8 cellular contexts compared by ENCODE assay signal in the genomic region with DNA sequence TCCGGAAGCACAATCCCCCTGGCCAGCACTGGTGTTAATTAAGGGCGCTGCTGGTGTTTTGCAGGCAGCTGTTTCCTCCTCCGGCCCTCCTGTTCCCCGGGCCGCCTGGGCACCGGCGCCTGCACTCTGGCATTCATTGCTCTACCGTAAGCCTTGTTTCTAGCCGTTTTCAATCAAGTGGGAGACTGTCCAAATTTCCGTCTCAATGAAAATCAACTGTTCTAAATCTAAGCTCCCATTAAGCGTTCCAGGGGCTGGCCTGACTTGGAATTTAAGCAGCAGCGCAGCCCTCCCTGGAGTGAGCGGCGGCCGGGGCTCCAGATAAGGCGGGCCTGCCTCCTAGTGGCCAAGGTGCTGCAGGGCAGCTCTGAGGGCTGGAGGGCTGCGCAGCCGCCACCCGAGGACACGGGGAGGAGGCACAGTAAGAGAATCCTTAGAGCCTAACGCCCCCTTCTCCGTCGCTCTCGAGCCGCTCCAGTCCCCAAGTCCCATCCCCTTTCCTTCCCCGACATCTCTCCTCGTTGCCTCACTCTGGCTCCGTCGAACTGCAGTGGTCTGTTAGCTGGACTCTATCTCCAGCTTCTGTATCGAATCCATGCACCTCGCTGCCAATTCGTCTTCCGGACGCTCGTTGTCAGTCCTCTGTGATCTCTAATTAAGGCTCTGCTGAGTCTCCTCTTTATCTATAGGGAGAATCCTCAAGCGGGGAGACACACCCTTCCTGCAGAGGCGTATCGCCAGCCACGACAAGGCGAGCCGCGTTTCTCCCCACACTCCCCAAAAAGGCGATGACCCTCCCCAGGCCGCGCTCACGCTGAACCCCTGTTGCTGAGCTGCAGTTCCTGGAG. TPM values are rescaled to one million over a fixed set of nuclear protein-coding genes. Genes with fewer than 3 reads are reported as not detected.
DNase-seq lines count a peak whose midpoint lies in the region; ATAC-seq and TF ChIP-seq lines count a peak whose summit lies in the region.

No MANE protein-coding gene starts in this region.

- H3K4me1 ChIP-seq in OCI-LY1 (ENCODE audit: insufficient read depth, low read length, severe bottlenecking) (peaks cover 14% of the 10 kb centered on the region), esophagus muscularis mucosa (peaks cover 23 to 45% (median 32%) of the 10 kb centered on the region in 4 donors), muscle layer of duodenum (ENCODE audit: control insufficient read depth in 1 of 2, insufficient read depth in 2 of 2, low read length in 2 of 2) (peaks cover 8 to 14% of the 10 kb centered on the region in 2 donors)

- intact Hi-C loops in esophagus muscularis mucosa (cut with DNase I): loop anchor here (2.0 to 5.0 kb wide), 2 partner anchors 130 to 281 kb away; a partner anchor contains a TSS

- ATAC-seq in GM19467 (IDR thresholded peaks at IDR 0.05; ENCODE audit: unreplicated experiment): peak; percentile 98

- H3K4me2 ChIP-seq in OCI-LY1 (ENCODE audit: low read length): peak overlapping the region; percentile 52

- no peak overlapping the region for H2AFZ ChIP-seq in OCI-LY1 (ENCODE audit: low read length)

- H3K4me1 Mint-ChIP-seq in activated T-cell treated with anti-CD3 and anti-CD28 coated beads, Interleukin-2, amount 50 U/mL, for 24 hours (ENCODE audit: low read depth): peaks cover 57% of the 10 kb centered on the region

- peak; percentile 99 for TF ChIP-seq CTCF in OCI-LY1 (IDR thresholded peaks at IDR 0.05; ENCODE audit: low read length)
- TF ChIP-seq CTCF in esophagus muscularis mucosa (IDR thresholded peaks at IDR 0.05): peak; percentile 93 to 100 (median 97)

- no peaks in the 10 kb centered on the region for H3F3A ChIP-seq in OCI-LY1 (ENCODE audit: insufficient read depth, low read length)

- peaks cover 5% of the 10 kb centered on the region for H3K36me3 Mint-ChIP-seq in activated T-cell treated with anti-CD3 and anti-CD28 coated beads, Interleukin-2, amount 50 U/mL, for 24 hours (ENCODE audit: low read depth)

- no peak for TF ChIP-seq POLR2A in esophagus muscularis mucosa (IDR thresholded peaks at IDR 0.05; ENCODE audit: low read depth)

- H3K4me3 Mint-ChIP-seq in activated T-cell treated with anti-CD3 and anti-CD28 coated beads, Interleukin-2, amount 50 U/mL, for 24 hours: peak overlapping the region; percentile 79

- TF ChIP-seq EP300 in esophagus muscularis mucosa (IDR thresholded peaks at IDR 0.05): no peak

- H3K9me3 ChIP-seq in OCI-LY1 (ENCODE audit: low read length): no peaks in the 10 kb centered on the region
- no peaks in the 10 kb centered on the region for H3K9me3 ChIP-seq in esophagus muscularis mucosa
- H3K9me3 ChIP-seq in muscle layer of duodenum (ENCODE audit: control insufficient read depth in 1 of 2, low read length in 2 of 2): no peaks in the 10 kb centered on the region

- H3K79me2 ChIP-seq in OCI-LY1 (ENCODE audit: insufficient read depth, low read length): no peaks in the 10 kb centered on the region

- no peaks in the 10 kb centered on the region for H3K9me3 Mint-ChIP-seq in activated T-cell treated with anti-CD3 and anti-CD28 coated beads, Interleukin-2, amount 50 U/mL, for 24 hours

- H3K9me2 ChIP-seq in OCI-LY1 (ENCODE audit: low read depth, low read length): no peaks in the 10 kb centered on the region

- H3K36me3 ChIP-seq in OCI-LY1 (ENCODE audit: insufficient read depth, low read length): no peaks in the 10 kb centered on the region
- no peaks in the 10 kb centered on the region for H3K36me3 ChIP-seq in esophagus muscularis mucosa
- no peaks in the 10 kb centered on the region for H3K36me3 ChIP-seq in muscle layer of duodenum (ENCODE audit: control insufficient read depth in 1 of 2, insufficient read depth in 2 of 2, low read length in 2 of 2)

- peak overlapping the region; percentile 90 for H3K27ac Mint-ChIP-seq in activated T-cell treated with anti-CD3 and anti-CD28 coated beads, Interleukin-2, amount 50 U/mL, for 24 hours

- H4K20me1 ChIP-seq in OCI-LY1 (ENCODE audit: insufficient read depth, low read length): no peaks in the 10 kb centered on the region

- H3K27me3 Mint-ChIP-seq in activated T-cell treated with anti-CD3 and anti-CD28 coated beads, Interleukin-2, amount 50 U/mL, for 24 hours: no peaks in the 10 kb centered on the region

- H3K27me3 ChIP-seq in OCI-LY1 (ENCODE audit: insufficient read depth, low read length): peaks cover 5% of the 10 kb centered on the region; the same call in 1 of the 2 replicates
- H3K27me3 ChIP-seq in esophagus muscularis mucosa: no peaks in the 10 kb centered on the region
- no peaks in the 10 kb centered on the region for H3K27me3 ChIP-seq in muscle layer of duodenum (ENCODE audit: low read depth, low read length)

- WGBS in esophagus muscularis mucosa: 6% methylated on average over 29 of the region's 46 CpGs

- DNase-seq in COR-L47 (lab: John Stamatoyannopoulos, UW) (peak; percentile 81), HPDE6-E6E7 (ENCODE audit: extremely low spot score) (peak; percentile 79), esophagus muscularis mucosa (ENCODE audit: extremely low spot score) (peak; percentile 96)
- peak; percentile 93 for DNase-seq in activated T-cell treated with anti-CD3 and anti-CD28 coated beads, Interleukin-2, amount 50 U/mL, for 24 hours
- peak; percentile 68 to 79 for DNase-seq in stimulated activated CD8-positive, alpha-beta memory T cell treated with anti-CD3 and anti-CD28 coated beads, Interleukin-7, amount 100 ng/mL, for 1 hour (ENCODE audit: low read depth in 2 of 2)

- peak overlapping the region; percentile 20; the same call in 1 of the 2 replicates for H3K9ac ChIP-seq in OCI-LY1 (ENCODE audit: low read length)

- H3K27ac ChIP-seq in OCI-LY1 (ENCODE audit: low read depth, low read length, poor library complexity, severe bottlenecking) (no peak overlapping the region), esophagus muscularis mucosa (replicated peaks in 1 of 4) (peak overlapping the region; percentile 57 to 63 (median 60)), muscle layer of duodenum (ENCODE audit: low read length) (no peak overlapping the region)

- H3K4me3 ChIP-seq in OCI-LY1 (ENCODE audit: low read depth, low read length, poor library complexity, severe bottlenecking) (peak overlapping the region; percentile 42), esophagus muscularis mucosa (peak overlapping the region; percentile 50 to 65 (median 56)), muscle layer of duodenum (ENCODE audit: low read depth in 1 of 2, low read length in 2 of 2) (peak overlapping the region; percentile 59 to 74)

RNA-seq across cellular contexts. Expression of a gene that starts 57.8 kb away (rescaled TPM):
- total RNA-seq in esophagus muscularis mucosa: 10 to 100 TPM in 1 of 4 donors, 1 to 10 TPM in 3; 4.2 to 10.4 (median 6.6) TPM

Comparison
In these comparisons a context has a peak if more than half of its experiments do, and no peak if none do; other contexts are left out.
1. H3K27ac ChIP-seq: peak in esophagus muscularis mucosa (4 of 4); none in OCI-LY1 (single experiment) and muscle layer of duodenum (single experiment).
2. Peak in every context shown above with its lines, with median percentiles within 50 percentile points of each other: DNase-seq and H3K4me3 ChIP-seq.